ENCODE assay signal across 8 cellular contexts in the genomic region with DNA sequence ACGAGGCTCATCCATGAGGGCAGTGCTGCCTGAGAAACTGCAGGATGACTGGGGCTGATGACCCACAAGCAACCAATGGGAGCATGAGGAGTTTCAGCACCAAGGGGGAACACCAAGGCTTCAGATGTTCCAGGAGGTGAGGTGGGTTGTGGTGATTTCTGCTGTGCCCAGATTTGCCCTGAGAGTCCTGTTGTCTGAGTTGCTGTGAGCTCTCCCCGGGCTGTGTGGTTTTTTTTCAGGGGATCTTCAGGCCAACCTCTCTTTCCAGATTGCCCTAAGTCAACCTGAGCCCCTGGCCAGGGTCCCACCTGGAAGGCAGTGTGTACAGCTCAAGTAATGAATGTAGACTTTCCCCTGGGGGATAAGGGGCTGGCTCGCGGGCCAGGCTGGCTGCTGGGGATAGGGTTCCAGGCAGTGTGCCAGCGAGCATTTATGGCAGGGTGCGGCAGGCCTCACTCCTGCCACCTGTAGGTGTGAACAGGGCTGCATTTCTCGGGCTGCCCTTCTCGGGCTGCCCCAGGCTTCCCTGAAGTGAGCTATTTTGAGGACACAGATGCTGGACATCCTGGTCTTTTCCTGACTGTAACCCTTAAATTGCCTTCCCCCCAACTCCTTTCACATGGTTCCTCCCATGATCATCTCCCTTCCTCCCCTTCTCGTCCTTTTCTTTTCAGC. TPM values are rescaled to one million over a fixed set of nuclear protein-coding genes. Genes with fewer than 3 reads are reported as not detected.
DNase-seq lines count a peak whose midpoint lies in the region; ATAC-seq, FAIRE-seq and TF ChIP-seq lines count a peak whose summit lies in the region.

No MANE protein-coding gene starts in this region.

- no peaks in the 10 kb centered on the region for H3K4me1 Mint-ChIP-seq in Caco-2 (ENCODE audit: low read depth, unreplicated experiment)

- H4K20me1 ChIP-seq in OCI-LY3 (ENCODE audit: insufficient read depth, low read length), result no peaks in the 10 kb centered on the region

- H3K27ac Mint-ChIP-seq in Caco-2 (ENCODE audit: unreplicated experiment), result no peak overlapping the region

- peak overlapping the region; percentile 79 for H2AFZ ChIP-seq in OCI-LY3 (ENCODE audit: low read depth, low read length)

- H3K36me3 ChIP-seq in Caco-2 (ENCODE audit: control insufficient read depth, insufficient read depth, low read length) (no peaks in the 10 kb centered on the region), HEK293 (ENCODE audit: control insufficient read depth in 2 of 2, insufficient read depth in 1 of 2, low read length in 2 of 2) (no peaks in the 10 kb centered on the region), OCI-LY3 (replicated peaks; ENCODE audit: low read depth, low read length) (no peaks in the 10 kb centered on the region), psoas muscle (ENCODE audit: insufficient read depth in 1 of 2, low read depth in 1 of 2) (no peaks in the 10 kb centered on the region)

- H3K36me3 Mint-ChIP-seq in Caco-2 (ENCODE audit: insufficient read depth, unreplicated experiment), result no peaks in the 10 kb centered on the region

- H3K4me3 ChIP-seq in Caco-2 (ENCODE audit: low read depth, low read length) (no peak overlapping the region), HEK293 (ENCODE audit: low read depth, low read length) (no peak overlapping the region), OCI-LY3 (ENCODE audit: low read length) (0 out of 2 replicates have a peak overlapping the region, but pooled peaks have one; percentile 28), epithelial cell of proximal tubule (ENCODE audit: low read depth, low read length) (no peak overlapping the region), psoas muscle (no peak overlapping the region)

- CTCF ChIA-PET in Caco-2 (lab: Charles Lee), result interaction anchor here (0.5 to 4.0 kb wide), 11 partner anchors 13 to 246 kb away, joined by 3 to 32 read pairs (median 5); no protein-coding TSS in a partner anchor
- CTCF ChIA-PET in HEK293 (lab: Yijun Ruan, JAX), result interaction anchor here (0.5 to 7.3 kb wide), 39 partner anchors 8 to 661 kb away, joined by 3 to 143 read pairs (median 6); partner anchors contain the start of genes CHRM1, SLC22A6 and SLC3A2

- no peak overlapping the region for H3K27ac ChIP-seq in HEK293 (ENCODE audit: extremely low read depth, low read depth, low read length)
- H3K27ac ChIP-seq in OCI-LY3 (ENCODE audit: low read length), result no peak overlapping the region
- no peak overlapping the region for H3K27ac ChIP-seq in psoas muscle

- no peak overlapping the region for H3K4me3 Mint-ChIP-seq in Caco-2 (ENCODE audit: unreplicated experiment)

- H3K9me3 ChIP-seq in Caco-2, result no peaks in the 10 kb centered on the region
- no peaks in the 10 kb centered on the region for H3K9me3 ChIP-seq in HEK293 (ENCODE audit: control insufficient read depth, insufficient read depth, low read depth, low read length)
- no peaks in the 10 kb centered on the region for H3K9me3 ChIP-seq in OCI-LY3 (ENCODE audit: insufficient read depth, low read length)
- H3K9me3 ChIP-seq in psoas muscle, result no peaks in the 10 kb centered on the region

- H3K9ac ChIP-seq in OCI-LY3 (ENCODE audit: low read length), result no peak overlapping the region

- BruUV-seq in Caco-2 (replicated peaks; lab: Mats Ljungman, UMichigan), result no TSS peak

- POLR2A ChIA-PET in Caco-2 (lab: Charles Lee), result no interaction called here
- POLR2A ChIA-PET in HEK293 (lab: Yijun Ruan, JAX), result interaction anchor here (0.5 to 1.2 kb wide), 7 partner anchors 49 to 414 kb away, joined by 3 to 5 read pairs (median 3); partner anchors contain the start of gene TUT1

- H3K4me2 ChIP-seq in OCI-LY3 (ENCODE audit: low read length), result peak overlapping the region; percentile 43

- DNase-seq in Caco-2, result peak in 1 of 2 experiments; percentile 49
- no peak for DNase-seq in epithelial cell of proximal tubule (ENCODE audit: low read depth)
- peak in 1 of 2 donors; percentile 68 for DNase-seq in psoas muscle
- no peak for DNase-seq in frontal cortex (ENCODE audit: low spot score in 2 of 2)

- FAIRE-seq in frontal cortex (lab: Jason Lieb, UNC), result no peak

- peak in 3 of 4 donors; percentile 30 to 78 (median 63) for ATAC-seq in psoas muscle
- no peak for ATAC-seq in HG02973 (IDR thresholded peaks at IDR 0.05; ENCODE audit: unreplicated experiment)
- no peak for ATAC-seq in HG03196 (IDR thresholded peaks at IDR 0.05; ENCODE audit: unreplicated experiment)

- no peaks in the 10 kb centered on the region for H3K79me2 ChIP-seq in OCI-LY3 (ENCODE audit: low read length)

- H3K4me1 ChIP-seq in Caco-2 (no peaks in the 10 kb centered on the region), HEK293 (ENCODE audit: control insufficient read depth, insufficient read depth, low read length) (no peaks in the 10 kb centered on the region), OCI-LY3 (ENCODE audit: low read length) (peaks cover 2% of the 10 kb centered on the region; the same call in 1 of the 2 replicates), psoas muscle (peaks cover 3% of the 10 kb centered on the region)

- TF ChIP-seq CTCF in Caco-2 (IDR thresholded peaks at IDR 0.05; ENCODE audit: insufficient read depth in 1 of 2, low read depth in 1 of 2, low read length in 1 of 2, severe bottlenecking in 1 of 2, unreplicated experiment in 1 of 2) (peak; percentile 44 to 65), HEK293 (tag by site-specific recombination; IDR thresholded peaks at IDR 0.05) (peak; percentile 74; the same call in 1 of the 2 replicates), OCI-LY3 (IDR thresholded peaks at IDR 0.05; ENCODE audit: low read depth, low read length) (peak; percentile 59), epithelial cell of proximal tubule (conservative IDR thresholded peaks at IDR 0.05; ENCODE audit: low read depth, low read length) (peak; percentile 59), psoas muscle (IDR thresholded peaks at IDR 0.05) (peak; percentile 44)

- H3K27me3 ChIP-seq in Caco-2 (replicated peaks; ENCODE audit: control insufficient read depth, insufficient read depth, low read length) (no peaks in the 10 kb centered on the region; the same call in 1 of the 2 replicates), OCI-LY3 (ENCODE audit: low read depth, low read length) (peaks cover 17% of the 10 kb centered on the region; the same call in 1 of the 2 replicates), psoas muscle (ENCODE audit: insufficient read depth in 3 of 3, low read length in 2 of 3) (no peaks in the 10 kb centered on the region)

- no peaks in the 10 kb centered on the region for H3K9me3 Mint-ChIP-seq in Caco-2 (ENCODE audit: unreplicated experiment)

- H3K27me3 Mint-ChIP-seq in Caco-2 (ENCODE audit: insufficient read depth, unreplicated experiment), result no peaks in the 10 kb centered on the region

- intact Hi-C loops in Caco-2 (cut with micrococcal nuclease; ENCODE audit: unreplicated experiment), result loop anchor here (1.0 kb wide), 1 partner anchor 66 kb away; no protein-coding TSS in a partner anchor
- intact Hi-C loops in psoas muscle (cut with DNase I), result no loop called here

- whole genome bisulfite sequencing in psoas muscle, 3 donors, result 5 to 16% (median 5%) methylated on average over 8 to 9 of the region's 9 CpGs

TF ChIP-seq in HEK293, 187 proteins besides CTCF, POLR2A, EP300 and RAD21 (continues in another document):
- TF ChIP-seq, protein P1, sequence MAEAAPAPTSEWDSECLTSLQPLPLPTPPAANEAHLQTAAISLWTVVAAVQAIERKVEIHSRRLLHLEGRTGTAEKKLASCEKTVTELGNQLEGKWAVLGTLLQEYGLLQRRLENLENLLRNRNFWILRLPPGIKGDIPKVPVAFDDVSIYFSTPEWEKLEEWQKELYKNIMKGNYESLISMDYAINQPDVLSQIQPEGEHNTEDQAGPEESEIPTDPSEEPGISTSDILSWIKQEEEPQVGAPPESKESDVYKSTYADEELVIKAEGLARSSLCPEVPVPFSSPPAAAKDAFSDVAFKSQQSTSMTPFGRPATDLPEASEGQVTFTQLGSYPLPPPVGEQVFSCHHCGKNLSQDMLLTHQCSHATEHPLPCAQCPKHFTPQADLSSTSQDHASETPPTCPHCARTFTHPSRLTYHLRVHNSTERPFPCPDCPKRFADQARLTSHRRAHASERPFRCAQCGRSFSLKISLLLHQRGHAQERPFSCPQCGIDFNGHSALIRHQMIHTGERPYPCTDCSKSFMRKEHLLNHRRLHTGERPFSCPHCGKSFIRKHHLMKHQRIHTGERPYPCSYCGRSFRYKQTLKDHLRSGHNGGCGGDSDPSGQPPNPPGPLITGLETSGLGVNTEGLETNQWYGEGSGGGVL (tag by site-specific recombination; IDR thresholded peaks at IDR 0.05), result no peak
- TF ChIP-seq, protein P2, sequence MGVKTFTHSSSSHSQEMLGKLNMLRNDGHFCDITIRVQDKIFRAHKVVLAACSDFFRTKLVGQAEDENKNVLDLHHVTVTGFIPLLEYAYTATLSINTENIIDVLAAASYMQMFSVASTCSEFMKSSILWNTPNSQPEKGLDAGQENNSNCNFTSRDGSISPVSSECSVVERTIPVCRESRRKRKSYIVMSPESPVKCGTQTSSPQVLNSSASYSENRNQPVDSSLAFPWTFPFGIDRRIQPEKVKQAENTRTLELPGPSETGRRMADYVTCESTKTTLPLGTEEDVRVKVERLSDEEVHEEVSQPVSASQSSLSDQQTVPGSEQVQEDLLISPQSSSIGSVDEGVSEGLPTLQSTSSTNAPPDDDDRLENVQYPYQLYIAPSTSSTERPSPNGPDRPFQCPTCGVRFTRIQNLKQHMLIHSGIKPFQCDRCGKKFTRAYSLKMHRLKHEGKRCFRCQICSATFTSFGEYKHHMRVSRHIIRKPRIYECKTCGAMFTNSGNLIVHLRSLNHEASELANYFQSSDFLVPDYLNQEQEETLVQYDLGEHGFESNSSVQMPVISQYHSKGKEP (tag by site-specific recombination; IDR thresholded peaks at IDR 0.05), result 0 out of 2 replicates have a peak, but pooled peaks have one; percentile 44
- TF ChIP-seq ZNF843 (tag by site-specific recombination; IDR thresholded peaks at IDR 0.05) (no peak), SCRT2 (tag by site-specific recombination; IDR thresholded peaks at IDR 0.05) (peak; percentile 88), ZNF366 (tag by site-specific recombination; conservative IDR thresholded peaks at IDR 0.05) (no peak), ZBTB48 (tag by site-specific recombination; IDR thresholded peaks at IDR 0.05) (peak; percentile 88; the same call in 1 of the 2 replicates), ZFP69B (tag by site-specific recombination; IDR thresholded peaks at IDR 0.05) (0 out of 2 replicates have a peak, but pooled peaks have one; percentile 19), ZSCAN30 (tag by site-specific recombination; IDR thresholded peaks at IDR 0.05) (peak; percentile 92), ZNF514 (tag by site-specific recombination; IDR thresholded peaks at IDR 0.05) (no peak)

RNA-seq across cellular contexts. Expression of gene SLC22A6, which starts 9.8 kb away (rescaled TPM):
- total RNA-seq in Caco-2 (2022) (not detected in 2 replicates), epithelial cell of proximal tubule (not detected in 2 replicates), psoas muscle (not detected), frontal cortex (10.6 TPM)
- not detected for polyA plus RNA-seq in psoas muscle

RNA-seq across cellular contexts. Expression of gene SLC22A8, which starts 40.7 kb away (rescaled TPM):
- not detected in 2 replicates for total RNA-seq in Caco-2 (2022)
- total RNA-seq in epithelial cell of proximal tubule, result not detected in 2 replicates
- not detected for total RNA-seq in psoas muscle
- polyA plus RNA-seq in psoas muscle, result not detected
- total RNA-seq in frontal cortex, result 1.2 TPM

RNA-seq across cellular contexts. Expression of gene CHRM1, which starts 53.8 kb away (rescaled TPM):
- total RNA-seq in Caco-2 (2022), result not detected in 2 replicates
- not detected in 2 replicates for total RNA-seq in epithelial cell of proximal tubule
- not detected for total RNA-seq in psoas muscle
- under 1 TPM in 1 of 3 donors, not detected in 2; 0.06 TPM for polyA plus RNA-seq in psoas muscle
- total RNA-seq in frontal cortex, result 14.3 TPM

Comparison
In these comparisons a context has a peak if more than half of its experiments do, and no peak if none do; other contexts are left out.
1. ATAC-seq: peak in psoas muscle (3 of 4); none in HG02973 (single experiment) and HG03196 (single experiment).
2. RNA of gene SLC22A6, which starts 9.8 kb away (total RNA-seq): 10.6 TPM in frontal cortex (single experiment); not detected in Caco-2, not detected in epithelial cell of proximal tubule and not detected in psoas muscle; every median in the first group is over 10 times any median in the second.
3. RNA of gene CHRM1, which starts 53.8 kb away (total RNA-seq): 14.3 TPM in frontal cortex (single experiment); not detected in Caco-2, not detected in epithelial cell of proximal tubule and not detected in psoas muscle; every median in the first group is over 10 times any median in the second.
4. Peak in every context shown above with its lines, with median percentiles within 50 percentile points of each other: CTCF ChIP-seq.